In the genomic region with DNA sequence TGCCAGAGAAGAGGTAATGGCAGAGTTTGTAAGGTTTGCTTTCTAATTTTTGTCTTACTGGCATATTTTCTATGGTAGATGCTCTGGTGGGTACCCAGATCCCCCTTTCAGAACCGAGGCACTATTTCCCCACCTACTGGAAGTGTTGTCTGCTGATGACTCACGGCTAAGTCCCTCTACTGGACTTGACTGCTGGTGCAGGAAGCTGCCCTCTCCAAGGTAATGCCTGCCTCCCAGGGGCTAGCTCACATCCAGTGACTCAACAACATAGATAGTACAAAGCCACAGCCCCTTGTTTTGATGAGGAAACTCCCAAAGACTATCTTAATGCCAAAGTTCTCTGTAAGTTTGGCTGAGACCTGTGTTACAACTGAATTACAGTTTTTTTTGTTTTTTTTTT, we compare ENCODE assay signal across 1 cellular context.
TF ChIP-seq lines count a peak whose summit lies in the region.

No MANE protein-coding gene starts in this region.

TF ChIP-seq in SK-N-SH, 30 proteins besides CTCF, POLR2A, EP300 and RAD21 (continued from another document):
- no peak for TF ChIP-seq YY1 (IDR thresholded peaks at IDR 0.05; ENCODE audit: low read depth)
TF ChIP-seq in SK-N-SH: peak in this region for 0.
